1 cellular context compared by ENCODE assay signal in the genomic region with DNA sequence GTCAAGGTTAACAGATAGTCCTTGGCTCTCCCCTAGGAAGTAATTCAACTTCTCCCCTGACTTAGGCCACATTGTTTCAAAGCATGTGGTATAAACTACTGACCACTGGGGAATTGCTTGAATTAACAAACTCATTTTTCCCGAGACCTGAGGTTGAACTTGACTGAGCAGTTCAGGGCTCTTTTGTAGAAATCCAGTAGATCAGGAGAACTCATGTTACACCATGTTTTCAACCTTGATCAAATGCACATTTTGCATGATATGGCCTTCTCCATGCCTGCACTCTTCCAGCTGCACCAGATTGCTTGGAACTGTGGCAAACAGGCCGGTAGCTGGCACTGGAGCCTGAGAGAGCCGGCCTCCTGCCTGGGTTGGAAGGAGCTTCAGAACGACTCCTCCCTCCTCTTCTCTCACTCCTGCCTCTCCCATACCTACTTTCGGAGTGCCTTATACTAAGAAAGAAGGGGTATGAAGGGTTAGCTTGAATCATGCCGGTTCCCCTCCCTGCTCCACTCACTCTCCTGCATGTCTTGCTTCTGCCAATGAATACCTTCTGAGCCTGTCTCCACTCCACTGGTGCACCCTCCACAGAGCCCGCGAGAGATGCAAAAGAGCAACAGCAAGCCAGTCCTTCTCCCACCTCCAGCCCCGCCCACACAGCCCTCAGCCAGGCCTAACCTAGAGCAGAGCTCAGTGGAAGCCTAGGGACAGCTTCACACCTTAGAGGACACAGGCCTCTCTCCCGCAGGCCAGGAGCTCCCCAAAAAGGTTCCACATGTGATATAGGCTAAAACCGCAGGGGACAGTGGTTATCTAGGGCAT.
TF ChIP-seq lines count a peak whose summit lies in the region.

No MANE protein-coding gene starts in this region.

TF ChIP-seq in IMR-90, 13 proteins besides CTCF, POLR2A, EP300 and RAD21 (continued from another document):
- TF ChIP-seq, protein P1, sequence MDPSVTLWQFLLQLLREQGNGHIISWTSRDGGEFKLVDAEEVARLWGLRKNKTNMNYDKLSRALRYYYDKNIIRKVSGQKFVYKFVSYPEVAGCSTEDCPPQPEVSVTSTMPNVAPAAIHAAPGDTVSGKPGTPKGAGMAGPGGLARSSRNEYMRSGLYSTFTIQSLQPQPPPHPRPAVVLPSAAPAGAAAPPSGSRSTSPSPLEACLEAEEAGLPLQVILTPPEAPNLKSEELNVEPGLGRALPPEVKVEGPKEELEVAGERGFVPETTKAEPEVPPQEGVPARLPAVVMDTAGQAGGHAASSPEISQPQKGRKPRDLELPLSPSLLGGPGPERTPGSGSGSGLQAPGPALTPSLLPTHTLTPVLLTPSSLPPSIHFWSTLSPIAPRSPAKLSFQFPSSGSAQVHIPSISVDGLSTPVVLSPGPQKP (IDR thresholded peaks at IDR 0.05; ENCODE audit: borderline replicate concordance, low read depth, low read length), result no peak
- TF ChIP-seq NFE2L2 (IDR thresholded peaks at IDR 0.05; ENCODE audit: low read depth, low read length) (no peak), MAFK (IDR thresholded peaks at IDR 0.05; ENCODE audit: low read depth, low read length) (no peak), CEBPB (IDR thresholded peaks at IDR 0.05; ENCODE audit: low read depth, low read length) (no peak), CHD1 (IDR thresholded peaks at IDR 0.05; ENCODE audit: low read depth, low read length) (no peak), BHLHE40 (IDR thresholded peaks at IDR 0.05; ENCODE audit: low read depth, low read length) (no peak), RFX5 (IDR thresholded peaks at IDR 0.05; ENCODE audit: low read depth, low read length) (no peak), SMC3 (IDR thresholded peaks at IDR 0.05; ENCODE audit: low read depth, low read length) (no peak), FOS (IDR thresholded peaks at IDR 0.05; ENCODE audit: low read depth, low read length) (no peak), MAZ (IDR thresholded peaks at IDR 0.05; ENCODE audit: borderline replicate concordance, low read depth, low read length) (no peak), RCOR1 (IDR thresholded peaks at IDR 0.05; ENCODE audit: insufficient replicate concordance, low read length) (no peak)
- TF ChIP-seq, protein P2, sequence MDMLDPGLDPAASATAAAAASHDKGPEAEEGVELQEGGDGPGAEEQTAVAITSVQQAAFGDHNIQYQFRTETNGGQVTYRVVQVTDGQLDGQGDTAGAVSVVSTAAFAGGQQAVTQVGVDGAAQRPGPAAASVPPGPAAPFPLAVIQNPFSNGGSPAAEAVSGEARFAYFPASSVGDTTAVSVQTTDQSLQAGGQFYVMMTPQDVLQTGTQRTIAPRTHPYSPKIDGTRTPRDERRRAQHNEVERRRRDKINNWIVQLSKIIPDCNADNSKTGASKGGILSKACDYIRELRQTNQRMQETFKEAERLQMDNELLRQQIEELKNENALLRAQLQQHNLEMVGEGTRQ (IDR thresholded peaks at IDR 0.05; ENCODE audit: low read depth, low read length), result no peak
